Comparison of ENCODE assay signal across 28 cellular contexts in genomic region chrX:19072372-19072771, GRCh38. TPM values are rescaled to one million over a fixed set of nuclear protein-coding genes. Genes with fewer than 3 reads are reported as not detected.
"Had no signal": no experiment of that assay in that cellular context is flagged by ENCODE, and none has a peak within 500 bp of the region (broad histone marks: within the 10 kb centered on the region; RNA-seq: fewer than 3 reads in every experiment).

No MANE protein-coding gene starts in this region.

- H3K36me3 Mint-ChIP-seq: naive B cell; neural progenitor cell; stimulated activated naive B cell treated with anti-CD40 and anti-IgM and Interleukin-4, amounts not matched to agents 10 μg/mL and 1 μg/mL and 100 μg/mL, for 72 hours had no signal

- H3K4me3 Mint-ChIP-seq: dendritic cell treated with granulocyte-macrophage colony-stimulating factor and Interleukin-4, amounts not matched to agents 40 ng/mL and 50 ng/mL, for 4 days; endodermal cell; mesothelial cell of epicardium; naive B cell; nephron; neural progenitor cell; stimulated activated naive B cell treated with anti-CD40 and anti-IgM and Interleukin-4, amounts not matched to agents 10 μg/mL and 1 μg/mL and 100 μg/mL, for 72 hours; stimulated activated naive CD8-positive, alpha-beta T cell treated with anti-CD3 and anti-CD28 coated beads, Interleukin-15, amount 100 ng/mL, for 72 hours had no signal

- H3K27me3 Mint-ChIP-seq: dendritic cell treated with granulocyte-macrophage colony-stimulating factor and Interleukin-4, amounts not matched to agents 40 ng/mL and 50 ng/mL, for 4 days; naive B cell; progenitor cell of endocrine pancreas; stimulated activated naive CD8-positive, alpha-beta T cell treated with anti-CD3 and anti-CD28 coated beads, Interleukin-15, amount 100 ng/mL, for 72 hours had no signal

- H3K4me2 ChIP-seq: hepatocyte, neural progenitor cell had no signal

- H3K4me3 ChIP-seq: colonic mucosa, esophagus muscularis mucosa, heart left ventricle, hepatocyte, mucosa of descending colon, neural progenitor cell, right lobe of liver, suprapubic skin, transverse colon, vagina had no signal

- H3K79me2 ChIP-seq: hepatocyte had no signal

- H3K9me3 Mint-ChIP-seq: dendritic cell treated with granulocyte-macrophage colony-stimulating factor and Interleukin-4, amounts not matched to agents 40 ng/mL and 50 ng/mL, for 4 days; stimulated activated naive B cell treated with anti-CD40 and anti-IgM and Interleukin-4, amounts not matched to agents 10 μg/mL and 1 μg/mL and 100 μg/mL, for 72 hours; stimulated activated naive CD8-positive, alpha-beta T cell treated with anti-CD3 and anti-CD28 coated beads, Interleukin-15, amount 100 ng/mL, for 72 hours had no signal

- H3K4me1 ChIP-seq: colonic mucosa, esophagus muscularis mucosa, heart left ventricle, neural progenitor cell, parathyroid adenoma, right lobe of liver, suprapubic skin, transverse colon, vagina had no signal

- H3K9me3 ChIP-seq: colonic mucosa, esophagus muscularis mucosa, heart left ventricle, mucosa of descending colon, right lobe of liver, suprapubic skin, transverse colon, vagina had no signal

- H3K4me1 Mint-ChIP-seq: endodermal cell; mesothelial cell of epicardium; naive B cell; nephron; neural progenitor cell; stimulated activated naive B cell treated with anti-CD40 and anti-IgM and Interleukin-4, amounts not matched to agents 10 μg/mL and 1 μg/mL and 100 μg/mL, for 72 hours; stimulated activated naive CD8-positive, alpha-beta T cell treated with anti-CD3 and anti-CD28 coated beads, Interleukin-15, amount 100 ng/mL, for 72 hours had no signal

- H2AFZ ChIP-seq: hepatocyte, neural progenitor cell, parathyroid adenoma had no signal

- H3K9ac ChIP-seq: neural progenitor cell, parathyroid adenoma had no signal

- H3K27ac Mint-ChIP-seq: dendritic cell treated with granulocyte-macrophage colony-stimulating factor and Interleukin-4, amounts not matched to agents 40 ng/mL and 50 ng/mL, for 4 days; endodermal cell; mesothelial cell of epicardium; naive B cell; nephron; neural progenitor cell; progenitor cell of endocrine pancreas; stimulated activated naive B cell treated with anti-CD40 and anti-IgM and Interleukin-4, amounts not matched to agents 10 μg/mL and 1 μg/mL and 100 μg/mL, for 72 hours; stimulated activated naive CD8-positive, alpha-beta T cell treated with anti-CD3 and anti-CD28 coated beads, Interleukin-15, amount 100 ng/mL, for 72 hours had no signal

- H3K27me3 ChIP-seq: colonic mucosa, esophagus muscularis mucosa, hepatocyte, neural progenitor cell, right lobe of liver, suprapubic skin, transverse colon, vagina had no signal

- FAIRE-seq: frontal cortex, kidney, small intestine had no signal

- ATAC-seq: heart left ventricle; left lobe of liver; mucosa of descending colon; stimulated activated naive B cell treated with anti-CD40 and anti-IgM and Interleukin-4, amounts not matched to agents 10 μg/mL and 1 μg/mL and 100 μg/mL, for 72 hours; stimulated activated naive CD8-positive, alpha-beta T cell treated with anti-CD3 and anti-CD28 coated beads, Interleukin-15, amount 100 ng/mL, for 72 hours had no signal

- H3K36me3 ChIP-seq: colonic mucosa, esophagus muscularis mucosa, heart left ventricle, neural progenitor cell, right lobe of liver, suprapubic skin, transverse colon, vagina had no signal

- H3K27ac ChIP-seq: colonic mucosa, esophagus muscularis mucosa, heart left ventricle, hepatocyte, neural progenitor cell, parathyroid adenoma, right lobe of liver, suprapubic skin, transverse colon, vagina had no signal

- DNase-seq: colonic mucosa; effector CD8-positive, alpha-beta T cell; endodermal cell; heart left ventricle; kidney; mesenchymal stem cell; mucosa of descending colon; naive B cell; right lobe of liver; small intestine; stimulated activated CD4-positive, alpha-beta T cell treated with anti-CD3 and anti-CD28 coated beads, Interleukin-15, amount 100 ng/mL, for 24 hours; stimulated activated CD4-positive, alpha-beta T cell treated with anti-CD3 and anti-CD28 coated beads, Interleukin-2, amount 100 ng/mL, for 48 hours; stimulated activated naive B cell treated with anti-CD40 and anti-IgM and Interleukin-4, amounts not matched to agents 10 μg/mL and 1 μg/mL and 100 μg/mL, for 72 hours; stimulated activated naive CD8-positive, alpha-beta T cell treated with anti-CD3 and anti-CD28 coated beads, Interleukin-15, amount 100 ng/mL, for 72 hours; transverse colon had no signal

RNA-seq across cellular contexts. Expression of gene ADGRG2, which starts 49.9 kb away (rescaled TPM):
- total RNA-seq: lung microvascular endothelial cell had no signal
